Comparison of ENCODE assay signal across 15 cellular contexts in genomic region chr2:85307527-85307897, GRCh38. TPM values are rescaled to one million over a fixed set of nuclear protein-coding genes. Genes with fewer than 3 reads are reported as not detected.
DNase-seq lines count a peak whose midpoint lies in the region; ATAC-seq and TF ChIP-seq lines count a peak whose summit lies in the region.
"Had no signal": no experiment of that assay in that cellular context is flagged by ENCODE, and none has a peak within 500 bp of the region (broad histone marks: within the 10 kb centered on the region; RNA-seq: fewer than 3 reads in every experiment).

No MANE protein-coding gene starts in this region.

- POLR2A ChIA-PET in activated B cell treated with CpG ODN at 0.5 μM for 24 hours (lab: Charles Lee), result interaction anchor here (3.5 kb wide), 1 partner anchor 20 kb away, joined by 30 read pairs; the partner anchor contains the start of gene TGOLN2

- peaks cover 5% of the 10 kb centered on the region for H3K36me3 Mint-ChIP-seq in activated B cell treated with CpG ODN at 0.5 μM for 24 hours (ENCODE audit: low read depth)
- H3K36me3 Mint-ChIP-seq in mesothelial cell of epicardium, result peaks cover 31% of the 10 kb centered on the region

- peaks cover 25% of the 10 kb centered on the region for H3K4me1 Mint-ChIP-seq in activated B cell treated with CpG ODN at 0.5 μM for 24 hours
- H3K4me1 Mint-ChIP-seq in mesothelial cell of epicardium, result no peaks in the 10 kb centered on the region

- H4K20me1 ChIP-seq in BLaER1, result no peaks in the 10 kb centered on the region

- intact Hi-C loops in activated B cell treated with CpG ODN at 0.5 μM for 24 hours (cut with micrococcal nuclease), result no loop called here
- intact Hi-C loops in right lobe of liver (cut with DNase I), result no loop called here

- H3K9me3 ChIP-seq in BLaER1 (no peaks in the 10 kb centered on the region), right lobe of liver (no peaks in the 10 kb centered on the region)
- H3K9me3 ChIP-seq: right atrium auricular region had no signal

- H3K27me3 Mint-ChIP-seq in activated B cell treated with CpG ODN at 0.5 μM for 24 hours, result peaks cover 8% of the 10 kb centered on the region
- no peaks in the 10 kb centered on the region for H3K27me3 Mint-ChIP-seq in mesothelial cell of epicardium (ENCODE audit: low read depth)

- H3K9me3 Mint-ChIP-seq in activated B cell treated with CpG ODN at 0.5 μM for 24 hours (no peaks in the 10 kb centered on the region), mesothelial cell of epicardium (no peaks in the 10 kb centered on the region)

- H3K4me2 ChIP-seq in BLaER1, result peak overlapping the region; percentile 79

- TF ChIP-seq CTCF in activated B cell treated with CpG ODN at 0.5 μM for 24 hours (IDR thresholded peaks at IDR 0.05), result no peak
- TF ChIP-seq CTCF in right lobe of liver (IDR thresholded peaks at IDR 0.05), result no peak
- no peak for TF ChIP-seq CTCF in mesothelial cell of epicardium (IDR thresholded peaks at IDR 0.05; ENCODE audit: unreplicated experiment)

- peaks cover 65% of the 10 kb centered on the region for H3K4me1 ChIP-seq in BLaER1
- peaks cover 0 to 33% (median 15%) of the 10 kb centered on the region in 4 donors for H3K4me1 ChIP-seq in right lobe of liver

- TF ChIP-seq POLR2A in right lobe of liver (IDR thresholded peaks at IDR 0.05), result no peak

- peak overlapping the region; percentile 69 for H3K9ac ChIP-seq in BLaER1

- H3K36me3 ChIP-seq in BLaER1 (no peaks in the 10 kb centered on the region), right lobe of liver (no peaks in the 10 kb centered on the region)

- H3K4me3 Mint-ChIP-seq in activated B cell treated with CpG ODN at 0.5 μM for 24 hours (no peak overlapping the region), mesothelial cell of epicardium (no peak overlapping the region)

- H3K27me3 ChIP-seq in BLaER1 (no peaks in the 10 kb centered on the region), right lobe of liver (no peaks in the 10 kb centered on the region)
- H3K27me3 ChIP-seq: right atrium auricular region had no signal

- 59% methylated on average over 7 of the region's 9 CpGs for WGBS in right lobe of liver (ENCODE audit: insufficient coverage, low coverage, low lambda C conversion rate, missing lambda C conversion rate)

- H3K27ac ChIP-seq in BLaER1 (peak overlapping the region; percentile 68), right lobe of liver (peak overlapping the region; percentile 71 to 86 (median 80))
- H3K27ac ChIP-seq: C4-2B had no signal

- H3K27ac Mint-ChIP-seq in activated B cell treated with CpG ODN at 0.5 μM for 24 hours (peak overlapping the region; percentile 64), mesothelial cell of epicardium (no peak overlapping the region)

- ATAC-seq in activated B cell treated with CpG ODN at 0.5 μM for 24 hours (ENCODE audit: low read depth) (no peak), right lobe of liver (peak in 1 of 4 donors; percentile 1), GM19035 (IDR thresholded peaks at IDR 0.05; ENCODE audit: unreplicated experiment) (no peak)

- H3K4me3 ChIP-seq in BLaER1 (peak overlapping the region; percentile 54; the same call in 1 of the 2 replicates), right lobe of liver (peak overlapping the region in 2 of 3 donors; percentile 15 to 22)
- H3K4me3 ChIP-seq: right atrium auricular region had no signal

- DNase-seq in DMS53 treated with DMSO at 0.1 percent for 48 hours (lab: John Stamatoyannopoulos, UW; ENCODE audit: unreplicated experiment), result peak; percentile 24
- no peak for DNase-seq in activated B cell treated with CpG ODN at 0.5 μM for 24 hours
- DNase-seq in right lobe of liver, result no peak
- no peak for DNase-seq in RPMI8226
- no peak for DNase-seq in mesothelial cell of epicardium (ENCODE audit: low spot score in 2 of 2, unreplicated experiment in 2 of 2)
- DNase-seq in NCI-H146 treated with DMSO at 0.1 percent for 48 hours (lab: John Stamatoyannopoulos, UW; ENCODE audit: unreplicated experiment), result no peak
- DNase-seq: cortex of kidney; HCEC 1CT; NCI-H2171 treated with DMSO at 0.1 percent for 48 hours; stimulated activated CD4-positive, alpha-beta T cell treated with anti-CD3 and anti-CD28 coated beads, Interleukin-4, amount 100 ng/mL, for 4 hours; T-helper 9 cell had no signal

- CTCF ChIA-PET in activated B cell treated with CpG ODN at 0.5 μM for 24 hours (lab: Charles Lee), result no interaction called here

RNA-seq across cellular contexts. Expression of gene TGOLN2, which starts 20.3 kb away (rescaled TPM):
- total RNA-seq in activated B cell treated with CpG ODN at 0.5 μM for 24 hours, result 103 and 119 TPM in 2 replicates
- 100 to 1,000 TPM in 5 of 6 experiments, 10 to 100 TPM in 1; 85.7 to 153 (median 121) TPM for total RNA-seq in right lobe of liver
- total RNA-seq in mesothelial cell of epicardium, result 59.0 to 62.5 TPM (median 59.2 TPM) in 3 replicates

RNA-seq across cellular contexts. Expression of gene RETSAT, which starts 46.8 kb away (rescaled TPM):
- total RNA-seq in activated B cell treated with CpG ODN at 0.5 μM for 24 hours (16.9 and 17.1 TPM in 2 replicates), right lobe of liver (100 to 1,000 TPM in 4 of 6 experiments, 10 to 100 TPM in 2; 70.3 to 112 (median 105) TPM), mesothelial cell of epicardium (21.5 to 27.4 TPM (median 23.4 TPM) in 3 replicates)

RNA-seq across cellular contexts. Expression of gene ELMOD3, which starts 47.1 kb away (rescaled TPM):
- total RNA-seq in activated B cell treated with CpG ODN at 0.5 μM for 24 hours, result 19.2 and 25.4 TPM in 2 replicates
- 10 to 100 TPM in 3 of 6 experiments, 1 to 10 TPM in 3; 7.4 to 12.8 (median 9.5) TPM for total RNA-seq in right lobe of liver
- total RNA-seq in mesothelial cell of epicardium, result 23.2 to 25.2 TPM (median 24.5 TPM) in 3 replicates
